In the genomic region with DNA sequence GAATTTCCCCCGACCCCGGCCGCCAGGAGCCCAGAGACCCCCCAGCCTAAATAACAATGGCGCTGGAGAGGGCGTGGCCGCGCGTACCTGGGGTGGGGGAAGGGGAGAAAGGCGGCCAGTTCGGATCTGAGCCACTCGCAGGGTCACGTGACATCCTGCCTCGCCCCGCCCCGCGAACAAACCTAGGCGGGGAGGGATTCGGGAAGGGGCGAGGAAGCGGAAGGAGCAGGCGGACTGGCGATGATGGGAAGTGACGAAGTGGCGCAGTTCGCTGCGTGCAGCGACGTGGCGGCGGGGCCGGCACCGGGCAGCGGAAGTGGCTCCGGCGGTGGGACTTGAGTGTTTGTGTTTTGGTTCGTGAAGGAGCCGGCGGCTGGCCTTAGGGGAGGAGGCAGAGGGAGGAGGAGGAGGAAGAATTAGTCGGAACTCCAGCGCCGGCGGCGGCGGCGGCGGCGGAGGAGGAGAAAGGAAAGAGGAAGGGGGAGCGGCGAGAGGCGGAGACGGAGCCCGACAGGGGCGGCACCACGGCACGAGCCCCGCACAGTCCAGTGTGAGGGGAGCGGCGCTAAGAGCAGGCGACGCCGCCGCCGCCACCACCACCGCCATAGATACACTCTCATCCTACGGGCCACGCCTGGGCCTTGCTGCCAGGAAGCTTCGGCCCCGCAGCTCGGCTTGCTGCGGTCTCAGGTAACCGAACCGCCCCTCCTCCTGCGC, we compare ENCODE assay signal across 8 cellular contexts.
A peak's percentile ranks its signal among the peaks of the same experiment; 100 is the strongest.
DNase-seq lines count a peak whose midpoint lies in the region; ATAC-seq and TF ChIP-seq lines count a peak whose summit lies in the region.

A gene with protein sequence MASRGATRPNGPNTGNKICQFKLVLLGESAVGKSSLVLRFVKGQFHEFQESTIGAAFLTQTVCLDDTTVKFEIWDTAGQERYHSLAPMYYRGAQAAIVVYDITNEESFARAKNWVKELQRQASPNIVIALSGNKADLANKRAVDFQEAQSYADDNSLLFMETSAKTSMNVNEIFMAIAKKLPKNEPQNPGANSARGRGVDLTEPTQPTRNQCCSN (plus strand): TSS at position 266 of the 717 bp plus-strand sequence. CDS start 3,802 bp downstream, outside the sequence.

- peak within 1 kb of the TSS; percentile 98 for H3K4me3 ChIP-seq in AG09309 (ENCODE audit: control insufficient read depth, low read depth, low read length)

- H3K4me1 Mint-ChIP-seq in central memory CD8-positive, alpha-beta T cell, result peaks cover 42% of the 10 kb centered on the region

- peak within 1 kb of the TSS; percentile 88 for H3K4me3 Mint-ChIP-seq in central memory CD8-positive, alpha-beta T cell

- ATAC-seq in GM19025 (IDR thresholded peaks at IDR 0.05; ENCODE audit: low read depth, unreplicated experiment) (peak; percentile 96), HG03342 (IDR thresholded peaks at IDR 0.05; ENCODE audit: unreplicated experiment) (peak; percentile 95)
- ATAC-seq in central memory CD8-positive, alpha-beta T cell (replicated peaks; ENCODE audit: extremely low read depth, poor library complexity, severe bottlenecking), result peak; percentile 80

- DNase-seq in AG09309 (ENCODE audit: low read depth) (peak; percentile 89), NCI-H446 (lab: John Stamatoyannopoulos, UW) (peak; percentile 78 to 94), inferior parietal cortex (ENCODE audit: extremely low spot score) (peak; percentile 96)
- DNase-seq in activated CD4-positive, CD25-positive, alpha-beta regulatory T cell treated with anti-CD3 and anti-CD28 coated beads, Interleukin-2, amount 50 U/mL, for 16 hours (ENCODE audit: low read depth, low spot score), result peak; percentile 95
- DNase-seq in central memory CD8-positive, alpha-beta T cell (ENCODE audit: low spot score in 2 of 2), result peak; percentile 86 to 90
- DNase-seq in stimulated activated CD4-positive, alpha-beta T cell treated with anti-CD3 and anti-CD28 coated beads, Interleukin-12 subunit alpha, Interleukin-12 subunit beta, amount 100 ng/mL, for 24 hours (ENCODE audit: low read depth in 2 of 2), result peak; percentile 94 to 97

- H3K27me3 Mint-ChIP-seq in central memory CD8-positive, alpha-beta T cell, result no peaks in the 10 kb centered on the region

- no peaks in the 10 kb centered on the region for H3K9me3 Mint-ChIP-seq in central memory CD8-positive, alpha-beta T cell

- H3K27ac Mint-ChIP-seq in central memory CD8-positive, alpha-beta T cell (ENCODE audit: low read depth), result peak within 1 kb of the TSS; percentile 92

- H3K36me3 Mint-ChIP-seq in central memory CD8-positive, alpha-beta T cell (ENCODE audit: insufficient read depth), result peaks cover 25% of the 10 kb centered on the region

- TF ChIP-seq CTCF in AG09309 (IDR thresholded peaks at IDR 0.05; ENCODE audit: control insufficient read depth, insufficient read depth, low read depth, low read length, missing control alignments), result no peak

Comparison
In these comparisons a context has a peak if more than half of its experiments do, and no peak if none do; other contexts are left out.
1. Peak in every context shown above with its lines: DNase-seq, ATAC-seq and H3K4me3 ChIP-seq.